Comparison of ENCODE assay signal across 29 cellular contexts in the genomic region with DNA sequence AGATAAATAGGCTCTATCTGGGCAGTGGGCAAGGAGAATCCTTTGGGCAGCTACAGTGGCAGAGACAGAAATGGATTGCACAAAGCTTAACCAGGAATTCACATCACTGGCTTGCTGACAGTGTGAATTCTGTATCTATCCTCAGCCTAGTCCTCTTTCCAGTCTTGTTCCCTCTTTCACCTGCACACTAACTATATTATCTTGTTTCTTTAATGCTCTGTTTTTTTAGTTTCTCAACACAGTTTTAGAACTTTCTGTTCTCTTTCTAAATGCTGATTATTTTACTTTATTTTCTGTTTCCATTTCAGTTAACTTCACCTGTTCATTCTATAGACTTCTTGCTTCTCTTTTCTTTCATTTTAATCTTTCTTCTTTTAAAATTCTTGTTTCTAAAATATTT.
"Had no signal": no experiment of that assay in that cellular context is flagged by ENCODE, and none has a peak within 500 bp of the region (broad histone marks: within the 10 kb centered on the region; RNA-seq: fewer than 3 reads in every experiment).

No MANE protein-coding gene starts in this region.

- H3K9me3 Mint-ChIP-seq: naive thymus-derived CD8-positive, alpha-beta T cell; nephron; stimulated activated naive B cell treated with anti-CD40 and anti-IgM and Interleukin-4, amounts not matched to agents 10 μg/mL and 1 μg/mL and 100 μg/mL, for 72 hours had no signal

- H3K4me3 Mint-ChIP-seq: naive thymus-derived CD8-positive, alpha-beta T cell; nephron; neural crest cell; stimulated activated naive B cell treated with anti-CD40 and anti-IgM and Interleukin-4, amounts not matched to agents 10 μg/mL and 1 μg/mL and 100 μg/mL, for 72 hours had no signal

- H3K36me3 ChIP-seq: left lung, lower lobe of right lung, pancreas, prostate gland, stomach, thyroid gland, transverse colon, upper lobe of left lung, vagina had no signal

- DNase-seq: left colon; left lung; lower lobe of right lung; mammary epithelial cell; mesenchymal stem cell; naive thymus-derived CD8-positive, alpha-beta T cell; nucleus accumbens; pancreas; posterior cingulate gyrus; retina; right cardiac atrium; stimulated activated CD4-positive, alpha-beta T cell treated with anti-CD3 and anti-CD28 coated beads, Interleukin-12 subunit alpha, Interleukin-12 subunit beta, amount 100 ng/mL, for 4 hours; stimulated activated CD4-positive, alpha-beta T cell treated with anti-CD3 and anti-CD28 coated beads, Interleukin-15, amount 100 ng/mL, for 24 hours; stimulated activated CD4-positive, alpha-beta T cell treated with anti-CD3 and anti-CD28 coated beads, Interleukin-2, amount 100 ng/mL, for 24 hours; stimulated activated CD4-positive, alpha-beta T cell treated with anti-CD3 and anti-CD28 coated beads, Interleukin-4, amount 100 ng/mL, for 1 hour; stimulated activated naive B cell treated with anti-CD40 and anti-IgM and Interleukin-4, amounts not matched to agents 10 μg/mL and 1 μg/mL and 100 μg/mL, for 72 hours; stimulated activated naive CD8-positive, alpha-beta T cell treated with anti-CD3 and anti-CD28 coated beads, Interleukin-15, Interleukin-2, amounts not matched to agents 100 U/mL and 50 U/mL, for 24 hours; stomach; testis; thyroid gland; transverse colon; upper lobe of left lung had no signal

- H3K27ac Mint-ChIP-seq: naive thymus-derived CD8-positive, alpha-beta T cell; nephron; stimulated activated naive B cell treated with anti-CD40 and anti-IgM and Interleukin-4, amounts not matched to agents 10 μg/mL and 1 μg/mL and 100 μg/mL, for 72 hours had no signal

- H3K4me3 ChIP-seq: left lung, lower lobe of right lung, pancreas, prostate gland, skin epidermis, stomach, testis, thyroid gland, transverse colon, upper lobe of left lung, vagina had no signal

- H3K4me1 ChIP-seq: left lung, lower lobe of right lung, pancreas, prostate gland, stomach, testis, thyroid gland, transverse colon, upper lobe of left lung, vagina had no signal

- H3K9me3 ChIP-seq: left lung, lower lobe of right lung, pancreas, prostate gland, stomach, testis, thyroid gland, transverse colon, upper lobe of left lung, vagina had no signal

- H3K4me1 Mint-ChIP-seq: naive thymus-derived CD8-positive, alpha-beta T cell; nephron; neural crest cell; stimulated activated naive B cell treated with anti-CD40 and anti-IgM and Interleukin-4, amounts not matched to agents 10 μg/mL and 1 μg/mL and 100 μg/mL, for 72 hours had no signal

- H3K27ac ChIP-seq: left lung, lower lobe of right lung, pancreas, prostate gland, skin epidermis, stomach, testis, thyroid gland, transverse colon, upper lobe of left lung, vagina had no signal

- H3K36me3 Mint-ChIP-seq: naive thymus-derived CD8-positive, alpha-beta T cell; stimulated activated naive B cell treated with anti-CD40 and anti-IgM and Interleukin-4, amounts not matched to agents 10 μg/mL and 1 μg/mL and 100 μg/mL, for 72 hours had no signal

- H3K27me3 ChIP-seq: left lung, pancreas, stomach, testis, thyroid gland, transverse colon, upper lobe of left lung, vagina had no signal

- FAIRE-seq: keratinocyte, pancreas had no signal

- ATAC-seq: left colon; left lung; lower lobe of right lung; naive thymus-derived CD8-positive, alpha-beta T cell; pancreas; right cardiac atrium; sciatic nerve; stimulated activated naive B cell treated with anti-CD40 and anti-IgM and Interleukin-4, amounts not matched to agents 10 μg/mL and 1 μg/mL and 100 μg/mL, for 72 hours; stimulated activated naive CD8-positive, alpha-beta T cell treated with anti-CD3 and anti-CD28 coated beads, Interleukin-15, Interleukin-2, amounts not matched to agents 100 U/mL and 50 U/mL, for 24 hours had no signal
